ENCODE assay signal across 18 cellular contexts in the genomic region with DNA sequence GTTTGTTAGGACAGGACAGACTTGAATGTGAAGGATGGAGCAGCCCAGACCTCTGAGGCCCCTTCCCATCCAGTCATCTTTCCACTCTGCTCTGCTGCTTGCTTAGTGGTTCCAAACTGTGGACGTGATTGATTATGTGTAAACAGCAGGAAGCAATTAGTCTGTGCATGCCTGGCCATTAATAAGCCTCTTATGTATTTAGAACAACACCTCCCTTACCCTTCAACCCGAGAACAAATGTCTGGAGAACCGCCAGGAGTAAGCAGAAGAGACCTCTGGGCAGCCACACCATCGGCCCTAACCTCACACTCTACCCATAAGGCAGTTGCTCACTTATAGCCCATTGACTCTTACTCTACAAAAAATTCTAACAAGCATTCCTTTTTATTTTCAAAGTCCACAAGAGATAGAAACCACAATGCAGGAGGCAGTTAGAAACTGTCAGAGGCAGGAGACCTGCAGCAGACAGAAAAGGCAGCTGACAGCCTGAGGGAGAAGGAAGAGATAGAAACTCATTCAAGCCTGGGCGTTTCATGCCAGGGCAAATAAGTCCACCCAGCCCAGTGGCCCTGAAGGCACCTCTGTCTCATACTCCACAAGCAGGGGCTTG. TPM values are rescaled to one million over a fixed set of nuclear protein-coding genes. Genes with fewer than 3 reads are reported as not detected.
DNase-seq lines count a peak whose midpoint lies in the region; ATAC-seq, FAIRE-seq and TF ChIP-seq lines count a peak whose summit lies in the region.
"Had no signal": no experiment of that assay in that cellular context is flagged by ENCODE, and none has a peak within 500 bp of the region (broad histone marks: within the 10 kb centered on the region; RNA-seq: fewer than 3 reads in every experiment).

No MANE protein-coding gene starts in this region.

- H3K27me3 Mint-ChIP-seq in T-helper 2 cell treated with Interferon-gamma antibody and Interleukin-4, amounts not matched to agents 5 μg/mL and 100 μg/mL, for 36 hours (ENCODE audit: low read depth), result peaks cover 34% of the 10 kb centered on the region

- no peak overlapping the region for H3K4me3 ChIP-seq in keratinocyte (ENCODE audit: control insufficient read depth in 2 of 3, extremely low read depth in 1 of 3, insufficient read depth in 2 of 3, low read depth in 1 of 3, low read length in 3 of 3)
- H3K4me3 ChIP-seq: heart left ventricle, transverse colon had no signal

- H3K4me1 Mint-ChIP-seq in T-helper 2 cell treated with Interferon-gamma antibody and Interleukin-4, amounts not matched to agents 5 μg/mL and 100 μg/mL, for 36 hours (ENCODE audit: low read depth), result no peaks in the 10 kb centered on the region

- no peak for ATAC-seq in HG03565 (IDR thresholded peaks at IDR 0.05; ENCODE audit: unreplicated experiment)
- ATAC-seq: heart left ventricle; stimulated activated naive B cell treated with anti-CD40 and anti-IgM and Interleukin-4, amounts not matched to agents 10 μg/mL and 1 μg/mL and 100 μg/mL, for 72 hours had no signal

- in situ Hi-C loops in ACHN (cut with HindIII; ENCODE audit: low pct_ligation_motif_present, low pct_unique_long_range_greater_than_20kb, low sequenced_read_pairs), result no loop called here

- no peak overlapping the region for H3K4me3 Mint-ChIP-seq in T-helper 2 cell treated with Interferon-gamma antibody and Interleukin-4, amounts not matched to agents 5 μg/mL and 100 μg/mL, for 36 hours
- H3K4me3 Mint-ChIP-seq: activated CD4-positive, alpha-beta T cell treated with anti-CD3 and anti-CD28 coated beads, Interleukin-2, amount 10 ng/mL, durations not matched to agents 24 days and 14 days; activated naive CD8-positive, alpha-beta T cell; IgD-negative memory B cell; stimulated activated naive B cell treated with anti-CD40 and anti-IgM and Interleukin-4, amounts not matched to agents 10 μg/mL and 1 μg/mL and 100 μg/mL, for 72 hours had no signal

- H3K79me2 ChIP-seq in keratinocyte (ENCODE audit: control insufficient read depth, insufficient read depth, low read length), result no peaks in the 10 kb centered on the region

- H3K36me3 Mint-ChIP-seq in T-helper 2 cell treated with Interferon-gamma antibody and Interleukin-4, amounts not matched to agents 5 μg/mL and 100 μg/mL, for 36 hours (ENCODE audit: low read depth), result no peaks in the 10 kb centered on the region
- H3K36me3 Mint-ChIP-seq: activated naive CD8-positive, alpha-beta T cell; IgD-negative memory B cell; stimulated activated naive B cell treated with anti-CD40 and anti-IgM and Interleukin-4, amounts not matched to agents 10 μg/mL and 1 μg/mL and 100 μg/mL, for 72 hours had no signal

- H3K9me1 ChIP-seq in keratinocyte (ENCODE audit: control insufficient read depth, extremely low read depth, insufficient read depth, low read length), result no peaks in the 10 kb centered on the region

- dilution Hi-C loops in keratinocyte (cut with MboI; ENCODE audit: extremely low pct_ligation_motif_present, low sequenced_read_pairs), result no loop called here

- peaks cover 13% of the 10 kb centered on the region for H3K4me1 ChIP-seq in keratinocyte (ENCODE audit: control insufficient read depth, extremely low read depth, insufficient read depth, low read length)
- H3K4me1 ChIP-seq: heart left ventricle had no signal

- peak; percentile 80 for DNase-seq in COR-L47 (lab: John Stamatoyannopoulos, UW)
- DNase-seq in NCI-H1436 treated with DMSO at 0.1 percent for 48 hours (lab: John Stamatoyannopoulos, UW), result peak; percentile 13
- DNase-seq in SHP77 treated with DMSO at 0.1 percent for 48 hours (lab: John Stamatoyannopoulos, UW), result peak; percentile 62
- DNase-seq in keratinocyte (ENCODE audit: low read depth, low spot score), result peak; percentile 15
- no peak for DNase-seq in T-helper 2 cell treated with Interferon-gamma antibody and Interleukin-4, amounts not matched to agents 5 μg/mL and 100 μg/mL, for 36 hours (ENCODE audit: low spot score)
- no peak for DNase-seq in ACHN
- no peak for DNase-seq in HuH-7.5 (ENCODE audit: low spot score)
- DNase-seq: activated CD4-positive, alpha-beta T cell treated with anti-CD3 and anti-CD28 coated beads, Interleukin-2, amount 10 ng/mL, durations not matched to agents 24 days and 14 days; caudate nucleus; heart left ventricle; NCI-H1048; SIG-M5; stimulated activated naive B cell treated with anti-CD40 and anti-IgM and Interleukin-4, amounts not matched to agents 10 μg/mL and 1 μg/mL and 100 μg/mL, for 72 hours; transverse colon had no signal

- peak; percentile 85 for FAIRE-seq in keratinocyte (lab: Jason Lieb, UNC)
- FAIRE-seq: islet of Langerhans had no signal

- no peak overlapping the region for H3K9ac ChIP-seq in keratinocyte (ENCODE audit: control insufficient read depth, extremely low read depth, insufficient read depth, low read length)

- H3K9me3 Mint-ChIP-seq in T-helper 2 cell treated with Interferon-gamma antibody and Interleukin-4, amounts not matched to agents 5 μg/mL and 100 μg/mL, for 36 hours, result no peaks in the 10 kb centered on the region
- H3K9me3 Mint-ChIP-seq: activated CD4-positive, alpha-beta T cell treated with anti-CD3 and anti-CD28 coated beads, Interleukin-2, amount 10 ng/mL, durations not matched to agents 24 days and 14 days; stimulated activated naive B cell treated with anti-CD40 and anti-IgM and Interleukin-4, amounts not matched to agents 10 μg/mL and 1 μg/mL and 100 μg/mL, for 72 hours had no signal

- no peak overlapping the region for H3K27ac Mint-ChIP-seq in T-helper 2 cell treated with Interferon-gamma antibody and Interleukin-4, amounts not matched to agents 5 μg/mL and 100 μg/mL, for 36 hours
- H3K27ac Mint-ChIP-seq: activated CD4-positive, alpha-beta T cell treated with anti-CD3 and anti-CD28 coated beads, Interleukin-2, amount 10 ng/mL, durations not matched to agents 24 days and 14 days; activated naive CD8-positive, alpha-beta T cell; IgD-negative memory B cell; stimulated activated naive B cell treated with anti-CD40 and anti-IgM and Interleukin-4, amounts not matched to agents 10 μg/mL and 1 μg/mL and 100 μg/mL, for 72 hours had no signal

- no peaks in the 10 kb centered on the region for H3K36me3 ChIP-seq in keratinocyte (ENCODE audit: control insufficient read depth in 2 of 2, extremely low read depth in 1 of 2, insufficient read depth in 2 of 2, low read length in 2 of 2)
- H3K36me3 ChIP-seq: heart left ventricle, transverse colon had no signal

- H3K27me3 ChIP-seq in keratinocyte (ENCODE audit: control insufficient read depth, extremely low read depth, insufficient read depth, low read length), result peaks cover 47% of the 10 kb centered on the region

- H2AFZ ChIP-seq in keratinocyte (ENCODE audit: control insufficient read depth, low read length), result no peak overlapping the region

- peak overlapping the region; percentile 15 for H3K4me2 ChIP-seq in keratinocyte (ENCODE audit: control insufficient read depth, extremely low read depth, insufficient read depth, low read depth, low read length)

- no peaks in the 10 kb centered on the region for H3K9me3 ChIP-seq in keratinocyte (ENCODE audit: control insufficient read depth, low read depth, low read length)
- H3K9me3 ChIP-seq: heart left ventricle, transverse colon had no signal

- no peak for TF ChIP-seq CTCF in keratinocyte (optimal IDR thresholded peaks at IDR 0.05 in 1 of 3, IDR thresholded peaks at IDR 0.05 in 1 of 3, conservative IDR thresholded peaks at IDR 0.05 in 1 of 3; ENCODE audit: extremely low read depth in 1 of 3, insufficient read depth in 2 of 3, low read length in 3 of 3)

- no peak overlapping the region for H3K27ac ChIP-seq in keratinocyte (ENCODE audit: control insufficient read depth, insufficient read depth, low read length)
- H3K27ac ChIP-seq: heart left ventricle, transverse colon had no signal

- no peaks in the 10 kb centered on the region for H4K20me1 ChIP-seq in keratinocyte (ENCODE audit: control insufficient read depth, extremely low read depth, insufficient read depth, low read length)

RNA-seq across cellular contexts. Expression of gene EPHA8, which starts 5.8 kb away (rescaled TPM):
- polyA plus RNA-seq in keratinocyte, result 0.25 to 8.2 TPM (median 1.0 TPM) in 3 replicates
- polyA plus RNA-seq in keratinocyte (2011; ENCODE audit: low read depth), result 0.44 TPM
- polyA plus RNA-seq in keratinocyte (2011; cell fraction: cytosol; rRNA removed), result 1.3 and 4.9 TPM in 2 replicates
- polyA plus RNA-seq in keratinocyte (2011; cell fraction: nucleus; rRNA removed), result 2.2 and 5.1 TPM in 2 replicates
- 0.21 and 2.3 TPM in 2 replicates for polyA plus RNA-seq in keratinocyte (2012; ENCODE audit: low replicate concordance)
- 0.16 to 3.9 TPM (median 0.54 TPM) in 3 replicates for polyA minus RNA-seq in keratinocyte
- polyA minus RNA-seq in keratinocyte (2011; cell fraction: cytosol; rRNA and poly(A)+ RNA removed), result 10.6 TPM
- polyA minus RNA-seq in keratinocyte (2011; cell fraction: nucleus; rRNA and poly(A)+ RNA removed), result 2.2 and 3.6 TPM in 2 replicates
- polyA plus RNA-seq: heart left ventricle, IgD-negative memory B cell had no signal

Comparison
In these comparisons a context has a peak if more than half of its experiments do, and no peak if none do; other contexts are left out.
1. DNase-seq: peak in COR-L47 (single experiment), NCI-H1436 treated with DMSO at 0.1 percent for 48 hours (single experiment), SHP77 treated with DMSO at 0.1 percent for 48 hours (single experiment) and keratinocyte (single experiment); none in T-helper 2 cell treated with Interferon-gamma antibody and Interleukin-4, amounts not matched to agents 5 μg/mL and 100 μg/mL, for 36 hours (single experiment), ACHN (single experiment) and HuH-7.5 (single experiment).